Comparison of ENCODE assay signal across 1 cellular context in genomic region chr12:110102255-110102654, GRCh38.
A peak's percentile ranks its signal among the peaks of the same experiment; 100 is the strongest.
TF ChIP-seq lines count a peak whose summit lies in the region.

No MANE protein-coding gene starts in this region.

TF ChIP-seq in K562, 482 proteins besides CTCF, POLR2A, EP300 and RAD21 (continued from another document and continues in another):
- 0 out of 2 replicates have a peak, but pooled peaks have one; percentile 19 for TF ChIP-seq ZBTB40 (IDR thresholded peaks at IDR 0.05)
- TF ChIP-seq ZBTB40 (CRISPR knock-in tag; IDR thresholded peaks at IDR 0.05) = no peak
- no peak for TF ChIP-seq THRB (CRISPR knock-in tag; conservative IDR thresholded peaks at IDR 0.05)
- TF ChIP-seq KLF10 (CRISPR knock-in tag; IDR thresholded peaks at IDR 0.05) = no peak
- TF ChIP-seq STAG1 (CRISPR knock-in tag; IDR thresholded peaks at IDR 0.05; ENCODE audit: borderline replicate concordance) = no peak
- TF ChIP-seq ZNF561 (CRISPR knock-in tag; conservative IDR thresholded peaks at IDR 0.05) = no peak
- TF ChIP-seq ZNF184 (CRISPR knock-in tag; IDR thresholded peaks at IDR 0.05) = no peak
- no peak for TF ChIP-seq KAT2B (IDR thresholded peaks at IDR 0.05; ENCODE audit: low read depth, low read length)
- TF ChIP-seq ETS2 (tag; IDR thresholded peaks at IDR 0.05; ENCODE audit: borderline replicate concordance, poor library complexity, severe bottlenecking) = no peak
- no peak for TF ChIP-seq ZNF511 (CRISPR knock-in tag; IDR thresholded peaks at IDR 0.05)
- no peak for TF ChIP-seq ZFX (CRISPR knock-in tag; IDR thresholded peaks at IDR 0.05)
- TF ChIP-seq ZNF589 (CRISPR knock-in tag; IDR thresholded peaks at IDR 0.05; ENCODE audit: low read depth) = no peak
- TF ChIP-seq ARID2 (IDR thresholded peaks at IDR 0.05) = no peak
- no peak for TF ChIP-seq XRCC4 (IDR thresholded peaks at IDR 0.05; ENCODE audit: extremely low read depth, insufficient read depth, insufficient read length)
- TF ChIP-seq ATF2 (CRISPR knock-in tag; IDR thresholded peaks at IDR 0.05) = no peak
- no peak for TF ChIP-seq CHCHD3 (CRISPR knock-in tag; IDR thresholded peaks at IDR 0.05)
- no peak for TF ChIP-seq ZBTB17 (CRISPR knock-in tag; IDR thresholded peaks at IDR 0.05)
- no peak for TF ChIP-seq RBM15 (IDR thresholded peaks at IDR 0.05; ENCODE audit: insufficient read depth, low read length)
- no peak for TF ChIP-seq ZNF253 (CRISPR knock-in tag; conservative IDR thresholded peaks at IDR 0.05)
- TF ChIP-seq MCM3 (IDR thresholded peaks at IDR 0.05) = no peak
- no peak for TF ChIP-seq E2F4 (CRISPR knock-in tag; IDR thresholded peaks at IDR 0.05; ENCODE audit: low read depth)
- no peak for TF ChIP-seq POU5F1 (IDR thresholded peaks at IDR 0.05; ENCODE audit: borderline replicate concordance, low read depth, low read length, partially characterized antibody)
- no peak for TF ChIP-seq MTA2 (IDR thresholded peaks at IDR 0.05; ENCODE audit: low read depth)
- TF ChIP-seq ZNF644 (tag; IDR thresholded peaks at IDR 0.05; ENCODE audit: low read depth) = no peak
- TF ChIP-seq TGIF2 (CRISPR knock-in tag; IDR thresholded peaks at IDR 0.05) = no peak
- TF ChIP-seq ZKSCAN3 (CRISPR knock-in tag; IDR thresholded peaks at IDR 0.05) = no peak
- no peak for TF ChIP-seq RNF2 (IDR thresholded peaks at IDR 0.05)
- TF ChIP-seq GTF3C2 (IDR thresholded peaks at IDR 0.05; ENCODE audit: borderline replicate concordance, extremely low read depth, insufficient read length) = no peak
- no peak for TF ChIP-seq ARID1B (IDR thresholded peaks at IDR 0.05)
- no peak for TF ChIP-seq IRF9 (tag; IDR thresholded peaks at IDR 0.05)
- TF ChIP-seq HDAC3 (IDR thresholded peaks at IDR 0.05; ENCODE audit: borderline replicate concordance, partially characterized antibody) = no peak
- no peak for TF ChIP-seq CHD4 (IDR thresholded peaks at IDR 0.05; ENCODE audit: insufficient read depth, insufficient replicate concordance, low read depth, low read length, poor library complexity, severe bottlenecking)
- TF ChIP-seq GABPB1 (CRISPR knock-in tag; IDR thresholded peaks at IDR 0.05) = no peak
- TF ChIP-seq ZNF354B (CRISPR knock-in tag; IDR thresholded peaks at IDR 0.05) = no peak
- no peak for TF ChIP-seq CEBPB (tag; IDR thresholded peaks at IDR 0.05)
- TF ChIP-seq NUFIP1 (IDR thresholded peaks at IDR 0.05; ENCODE audit: partially characterized antibody) = no peak
- TF ChIP-seq ARNT (IDR thresholded peaks at IDR 0.05) = no peak
- no peak for TF ChIP-seq POLR2H (tag; IDR thresholded peaks at IDR 0.05; ENCODE audit: low read depth)
- TF ChIP-seq ZNF3 (CRISPR knock-in tag; IDR thresholded peaks at IDR 0.05) = no peak
- no peak for TF ChIP-seq HMG20A (CRISPR knock-in tag; conservative IDR thresholded peaks at IDR 0.05)
- no peak for TF ChIP-seq RBM34 (IDR thresholded peaks at IDR 0.05; ENCODE audit: borderline replicate concordance, insufficient read depth, low read length)
- TF ChIP-seq KDM5B (IDR thresholded peaks at IDR 0.05; ENCODE audit: insufficient replicate concordance, low read depth, low read length) = no peak
- TF ChIP-seq MBD2 (IDR thresholded peaks at IDR 0.05; ENCODE audit: borderline replicate concordance, low read depth) = peak; percentile 79; the same call in 1 of the 2 replicates
- no peak for TF ChIP-seq BRCA1 (IDR thresholded peaks at IDR 0.05)
- no peak for TF ChIP-seq BRCA1 (CRISPR knock-in tag; IDR thresholded peaks at IDR 0.05)
- TF ChIP-seq TFAM (CRISPR knock-in tag; conservative IDR thresholded peaks at IDR 0.05) = no peak
- TF ChIP-seq NEUROD1 (IDR thresholded peaks at IDR 0.05; ENCODE audit: borderline replicate concordance, low read depth, low read length, partially characterized antibody) = peak; percentile 29
- TF ChIP-seq E2F8 (IDR thresholded peaks at IDR 0.05; ENCODE audit: low read depth, partially characterized antibody) = no peak
